Comparison of ENCODE assay signal across 24 cellular contexts in genomic region chr1:12083766-12084165, GRCh38. TPM values are rescaled to one million over a fixed set of nuclear protein-coding genes. Genes with fewer than 3 reads are reported as not detected.
A peak's percentile ranks its signal among the peaks of the same experiment; 100 is the strongest.
DNase-seq lines count a peak whose midpoint lies in the region; ATAC-seq, FAIRE-seq and TF ChIP-seq lines count a peak whose summit lies in the region.
"Had no signal": no experiment of that assay in that cellular context is flagged by ENCODE, and none has a peak within 500 bp of the region (broad histone marks: within the 10 kb centered on the region; RNA-seq: fewer than 3 reads in every experiment).

No MANE protein-coding gene starts in this region.

- no peak overlapping the region for H2AFZ ChIP-seq in PC-3 (ENCODE audit: low read length)

- no peaks in the 10 kb centered on the region for H3K9me3 ChIP-seq in PC-3 (ENCODE audit: low read length)
- H3K9me3 ChIP-seq: gastrocnemius medialis, prostate gland had no signal

- FAIRE-seq in H54 (lab: Jason Lieb, UNC) = no peak
- FAIRE-seq: colon, endometrium, small intestine had no signal

- BruUV-seq in PC-3 (replicated peaks; lab: Mats Ljungman, UMichigan) = no TSS peak

- CTCF ChIA-PET in PC-3 (lab: Charles Lee) = no interaction called here

- no peak for TF ChIP-seq CTCF in PC-3 (conservative IDR thresholded peaks at IDR 0.05; ENCODE audit: low read depth, low read length)

- H3K4me1 Mint-ChIP-seq in stimulated activated memory B cell treated with anti-CD40 and anti-IgM and Interleukin-4, amounts not matched to agents 10 μg/mL and 1 μg/mL and 100 μg/mL, for 72 hours = peaks cover 62% of the 10 kb centered on the region

- ATAC-seq in PC-3 = peak; percentile 59
- ATAC-seq in stimulated activated memory B cell treated with anti-CD40 and anti-IgM and Interleukin-4, amounts not matched to agents 10 μg/mL and 1 μg/mL and 100 μg/mL, for 72 hours = no peak
- no peak for ATAC-seq in HG02885 (IDR thresholded peaks at IDR 0.05; ENCODE audit: poor library complexity, unreplicated experiment)
- ATAC-seq: gastrocnemius medialis had no signal

- 0 out of 2 replicates have a peak, but pooled peaks cover 4% of the 10 kb centered on the region for H3K4me1 ChIP-seq in PC-3 (ENCODE audit: insufficient read depth, low read length)
- H3K4me1 ChIP-seq: gastrocnemius medialis, prostate gland had no signal

- H3K27me3 Mint-ChIP-seq in stimulated activated memory B cell treated with anti-CD40 and anti-IgM and Interleukin-4, amounts not matched to agents 10 μg/mL and 1 μg/mL and 100 μg/mL, for 72 hours = no peaks in the 10 kb centered on the region

- peaks cover 15% of the 10 kb centered on the region for H3K9me3 Mint-ChIP-seq in stimulated activated memory B cell treated with anti-CD40 and anti-IgM and Interleukin-4, amounts not matched to agents 10 μg/mL and 1 μg/mL and 100 μg/mL, for 72 hours

- no peaks in the 10 kb centered on the region for H3F3A ChIP-seq in PC-3 (ENCODE audit: low read length, unreplicated experiment)

- H3K9me2 ChIP-seq in PC-3 (replicated peaks; ENCODE audit: low read length) = no peaks in the 10 kb centered on the region

- H3K4me3 Mint-ChIP-seq in stimulated activated memory B cell treated with anti-CD40 and anti-IgM and Interleukin-4, amounts not matched to agents 10 μg/mL and 1 μg/mL and 100 μg/mL, for 72 hours = no peak overlapping the region
- H3K4me3 Mint-ChIP-seq: nephron had no signal

- POLR2A ChIA-PET in PC-3 (lab: Charles Lee; ENCODE audit: unreplicated experiment) = no interaction called here

- H3K27ac ChIP-seq in PC-3 (ENCODE audit: low read length) = no peak overlapping the region
- H3K27ac ChIP-seq: C4-2B, gastrocnemius medialis, prostate gland, upper lobe of left lung had no signal

- intact Hi-C loops in PC-3 (cut with micrococcal nuclease) = no loop called here

- no peak for TF ChIP-seq POLR2A in H54 (IDR thresholded peaks at IDR 0.05; ENCODE audit: low read depth, low read length)

- H3K36me3 Mint-ChIP-seq in stimulated activated memory B cell treated with anti-CD40 and anti-IgM and Interleukin-4, amounts not matched to agents 10 μg/mL and 1 μg/mL and 100 μg/mL, for 72 hours = peaks cover 30% of the 10 kb centered on the region

- H3K27ac Mint-ChIP-seq in stimulated activated memory B cell treated with anti-CD40 and anti-IgM and Interleukin-4, amounts not matched to agents 10 μg/mL and 1 μg/mL and 100 μg/mL, for 72 hours = peak overlapping the region; percentile 5
- H3K27ac Mint-ChIP-seq: nephron had no signal

- no peaks in the 10 kb centered on the region for H4K20me1 ChIP-seq in PC-3 (ENCODE audit: low read length)

- H3K4me3 ChIP-seq in PC-3 (ENCODE audit: low read length) = no peak overlapping the region
- H3K4me3 ChIP-seq: gastrocnemius medialis, prostate gland, upper lobe of left lung had no signal

- H3K9ac ChIP-seq in PC-3 (ENCODE audit: low read length) = no peak overlapping the region

- H3K79me2 ChIP-seq in PC-3 (ENCODE audit: low read length) = no peaks in the 10 kb centered on the region

- no peaks in the 10 kb centered on the region for H3K36me3 ChIP-seq in PC-3 (ENCODE audit: low read depth, low read length)
- H3K36me3 ChIP-seq: gastrocnemius medialis, prostate gland, upper lobe of left lung had no signal

- peak; percentile 22 for DNase-seq in activated effector memory CD4-positive, alpha-beta T cell treated with anti-CD3 and anti-CD28 coated beads, Interleukin-2, amount 50 U/mL, for 16 hours
- DNase-seq in activated effector memory CD4-positive, alpha-beta T cell treated with Interleukin-2 at 50 U/mL for 16 hours = no peak
- DNase-seq in PC-3 (peak; percentile 64), fibroblast of peridontal ligament (ENCODE audit: extremely low read depth) (peak; percentile 57), H54 (ENCODE audit: insufficient read length, low spot score) (no peak), amygdala (lab: John Stamatoyannopoulos, UW) (no peak)
- DNase-seq: activated CD4-positive, alpha-beta T cell treated with anti-CD3 and anti-CD28 coated beads, Interleukin-2, amount 50 U/mL, for 4 hours; DMS 273 treated with DMSO at 0.1 percent for 48 hours; gastrocnemius medialis; Karpas-422; mesendoderm; NCI-H1092 treated with DMSO at 0.1 percent for 48 hours; NCI-H2081 treated with DMSO at 0.1 percent for 48 hours; NCI-H524; small intestine; stimulated activated CD4-positive, alpha-beta T cell treated with anti-CD3 and anti-CD28 coated beads, Interleukin-4, amount 100 ng/mL, for 24 hours; upper lobe of left lung had no signal

- H3K4me2 ChIP-seq in PC-3 (ENCODE audit: low read length) = no peak overlapping the region

- no peaks in the 10 kb centered on the region for H3K27me3 ChIP-seq in PC-3 (ENCODE audit: low read length)
- H3K27me3 ChIP-seq: gastrocnemius medialis, upper lobe of left lung had no signal

RNA-seq across cellular contexts. Expression of gene TNFRSF8, which starts 20.7 kb away (rescaled TPM):
- total RNA-seq in PC-3 (2014; rRNA removed) = 0.12 TPM in 1 of 2 replicates, not detected in the other

Comparison
In these comparisons a context has a peak if more than half of its experiments do, and no peak if none do; other contexts are left out.
1. DNase-seq: peak in activated effector memory CD4-positive, alpha-beta T cell treated with anti-CD3 and anti-CD28 coated beads, Interleukin-2, amount 50 U/mL, for 16 hours (single experiment), PC-3 (single experiment) and fibroblast of peridontal ligament (single experiment); none in activated effector memory CD4-positive, alpha-beta T cell treated with Interleukin-2 at 50 U/mL for 16 hours (single experiment), H54 (single experiment) and amygdala (0 of 56).